Comparison of ENCODE assay signal across 1 cellular context in the genomic region with DNA sequence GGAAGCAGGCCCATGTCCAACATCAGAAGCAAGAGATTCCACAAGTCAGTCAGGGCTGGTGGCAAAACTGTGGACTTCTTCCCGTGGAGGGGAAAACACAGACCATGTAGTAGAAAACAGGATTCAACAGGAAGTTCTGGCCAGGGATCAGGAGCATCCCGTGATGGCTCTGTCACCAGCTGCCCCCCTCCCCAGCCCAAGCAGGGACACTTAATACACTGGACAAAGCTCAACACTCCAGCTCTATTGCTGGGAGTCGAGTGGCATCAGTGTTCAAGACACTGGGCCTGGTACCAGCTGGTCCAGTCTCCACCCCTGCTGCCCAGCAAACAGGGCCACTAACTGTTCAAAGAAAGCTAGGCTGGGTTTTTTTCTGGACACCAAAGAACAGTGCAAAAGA.
TF ChIP-seq lines count a peak whose summit lies in the region.

No MANE protein-coding gene starts in this region.

TF ChIP-seq in H1, 55 proteins besides CTCF, POLR2A, EP300 and RAD21:
- no peak for TF ChIP-seq KDM5A (IDR thresholded peaks at IDR 0.05; ENCODE audit: low read length)
- no peak for TF ChIP-seq NANOG (IDR thresholded peaks at IDR 0.05; ENCODE audit: insufficient read depth, low read depth, low read length, poor library complexity, severe bottlenecking)
- TF ChIP-seq KDM4A (IDR thresholded peaks at IDR 0.05; ENCODE audit: low read depth, low read length, severe bottlenecking): no peak
